In genomic region chr9:129802833-129803678, GRCh38 we compare ENCODE assay signal across 8 cellular contexts. TPM values are rescaled to one million over a fixed set of nuclear protein-coding genes. Genes with fewer than 3 reads are reported as not detected.
DNase-seq lines count a peak whose midpoint lies in the region; ATAC-seq, FAIRE-seq and TF ChIP-seq lines count a peak whose summit lies in the region.

A gene with protein sequence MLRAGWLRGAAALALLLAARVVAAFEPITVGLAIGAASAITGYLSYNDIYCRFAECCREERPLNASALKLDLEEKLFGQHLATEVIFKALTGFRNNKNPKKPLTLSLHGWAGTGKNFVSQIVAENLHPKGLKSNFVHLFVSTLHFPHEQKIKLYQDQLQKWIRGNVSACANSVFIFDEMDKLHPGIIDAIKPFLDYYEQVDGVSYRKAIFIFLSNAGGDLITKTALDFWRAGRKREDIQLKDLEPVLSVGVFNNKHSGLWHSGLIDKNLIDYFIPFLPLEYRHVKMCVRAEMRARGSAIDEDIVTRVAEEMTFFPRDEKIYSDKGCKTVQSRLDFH (plus strand): TSS chr9:129803184. CDS start chr9:129803213, 29 bp downstream.

- H2AFZ ChIP-seq in hepatocyte: peak within 1 kb of the TSS; percentile 34

- H3K4me1 ChIP-seq in hepatocyte (ENCODE audit: insufficient read depth) (peaks cover 6% of the 10 kb centered on the region), aorta (ENCODE audit: control insufficient read depth in 1 of 2, insufficient read depth in 2 of 2, low read length in 2 of 2) (no peaks in the 10 kb centered on the region)

- H3K36me3 ChIP-seq in hepatocyte (replicated peaks; ENCODE audit: insufficient read depth, low read depth) (no peaks in the 10 kb centered on the region), aorta (ENCODE audit: control insufficient read depth in 1 of 2, insufficient read depth in 2 of 2, low read length in 1 of 2) (no peaks in the 10 kb centered on the region)

- ATAC-seq in HG02981 (IDR thresholded peaks at IDR 0.05; ENCODE audit: unreplicated experiment): peak; percentile 93
- ATAC-seq in aorta (ENCODE audit: low FRiP score): peak; percentile 96

- no peaks in the 10 kb centered on the region for H3K27me3 ChIP-seq in hepatocyte
- no peaks in the 10 kb centered on the region for H3K27me3 ChIP-seq in aorta (ENCODE audit: control insufficient read depth in 1 of 2, insufficient read depth in 2 of 2, low read length in 1 of 2)

- no peak for TF ChIP-seq CTCF in astrocyte of the cerebellum (IDR thresholded peaks at IDR 0.05; ENCODE audit: low read depth, low read length, missing control alignments)
- TF ChIP-seq CTCF in hepatocyte (IDR thresholded peaks at IDR 0.05; ENCODE audit: poor library complexity): no peak

- in situ Hi-C loops in astrocyte of the cerebellum (cut with HindIII; ENCODE audit: low sequenced_read_pairs): no loop called here

- H3K27ac ChIP-seq in hepatocyte (peak within 1 kb of the TSS; percentile 34), aorta (ENCODE audit: low read depth in 1 of 2, low read length in 2 of 2) (no peak within 1 kb of the TSS)

- DNase-seq in GM18507 (ENCODE audit: extremely low spot score, insufficient read length, low read depth) (peak; percentile 86), NCI-H2029 treated with DMSO at 0.1 percent for 48 hours (lab: John Stamatoyannopoulos, UW) (peak; percentile 60), T-helper 9 cell (peak; percentile 94), astrocyte of the cerebellum (ENCODE audit: low read depth) (peak; percentile 82), hepatocyte (ENCODE audit: low spot score) (peak; percentile 95), renal cortical epithelial cell (ENCODE audit: low read depth) (peak; percentile 73), aorta (peak; percentile 96 to 98)

- intact Hi-C loops in aorta (cut with DNase I): no loop called here

- FAIRE-seq in GM18507 (lab: Jason Lieb, UNC): peak; percentile 89

- H3K4me3 ChIP-seq in astrocyte of the cerebellum (ENCODE audit: low read depth, low read length) (peak within 1 kb of the TSS; percentile 76), hepatocyte (peak within 1 kb of the TSS; percentile 89), aorta (ENCODE audit: low read length in 2 of 2) (peak within 1 kb of the TSS; percentile 72 to 75)

- no peaks in the 10 kb centered on the region for H3K9me2 ChIP-seq in hepatocyte (replicated peaks; ENCODE audit: insufficient read depth)

- peak within 1 kb of the TSS; percentile 91 for H3K4me2 ChIP-seq in hepatocyte

- no peaks in the 10 kb centered on the region for H4K20me1 ChIP-seq in hepatocyte (ENCODE audit: insufficient read depth, poor library complexity, severe bottlenecking)

- H3K79me2 ChIP-seq in hepatocyte: peaks cover 24% of the 10 kb centered on the region

- 4% methylated on average over 42 of the region's 93 CpGs for WGBS in hepatocyte (ENCODE audit: low lambda C conversion rate, missing lambda C conversion rate)
- WGBS in aorta, 2 donors: 0% methylated on average over 70 to 93 of the region's 93 CpGs

- H3K9me3 ChIP-seq in hepatocyte (ENCODE audit: low read depth) (no peaks in the 10 kb centered on the region), aorta (ENCODE audit: control insufficient read depth, low read length) (no peaks in the 10 kb centered on the region)

RNA-seq across cellular contexts. Expression of the gene that starts here (rescaled TPM):
- total RNA-seq in hepatocyte (28.1 and 34.6 TPM in 2 replicates), renal cortical epithelial cell (25.6 and 25.9 TPM in 2 replicates), aorta (10 to 100 TPM; 20.4 to 24.3 TPM)
- polyA plus RNA-seq in hepatocyte (7.7 and 11.5 TPM in 2 replicates), aorta (10 to 100 TPM; 11.4 to 19.5 TPM)
